In the genomic region with DNA sequence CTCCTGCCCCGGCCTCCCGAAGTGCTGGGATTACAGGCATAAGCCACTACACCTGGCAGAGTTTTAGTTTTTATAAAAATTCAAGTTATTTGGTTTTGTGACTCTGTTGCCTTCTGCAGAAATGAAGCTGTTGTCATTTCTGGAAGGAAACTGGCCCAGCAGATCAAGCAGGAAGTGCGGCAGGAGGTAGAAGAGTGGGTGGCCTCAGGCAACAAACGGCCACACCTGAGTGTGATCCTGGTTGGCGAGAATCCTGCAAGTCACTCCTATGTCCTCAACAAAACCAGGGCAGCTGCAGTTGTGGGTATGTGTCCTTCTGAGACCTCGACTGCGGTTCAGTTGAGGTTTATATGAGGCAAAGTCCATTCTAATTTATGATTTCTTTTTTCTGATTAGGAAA, we compare ENCODE assay signal across 8 cellular contexts.
DNase-seq lines count a peak whose midpoint lies in the region; ATAC-seq and TF ChIP-seq lines count a peak whose summit lies in the region.

No MANE protein-coding gene starts in this region.

- peak overlapping the region; percentile 45 to 84 (median 65); a peak in 21 of 22 replicates for H3K27ac ChIP-seq in BLaER1 treated with 17β-estradiol and CSF1 and Interleukin-3, amounts not matched to agents 10 nM and 100 nM
- peak overlapping the region; percentile 45 for H3K27ac ChIP-seq in WERI-Rb-1

- peak; percentile 53 for ATAC-seq in GM21529 (IDR thresholded peaks at IDR 0.05; ENCODE audit: unreplicated experiment)
- ATAC-seq in GM21723 (IDR thresholded peaks at IDR 0.05; ENCODE audit: unreplicated experiment): no peak
- ATAC-seq in GM18867 (IDR thresholded peaks at IDR 0.05; ENCODE audit: unreplicated experiment): no peak

- no peaks in the 10 kb centered on the region for H3K9me3 ChIP-seq in BLaER1 treated with 17β-estradiol and CSF1 and Interleukin-3, amounts not matched to agents 10 nM and 100 nM (replicated peaks in 1 of 11)
- H3K9me3 ChIP-seq in WERI-Rb-1 (ENCODE audit: severe bottlenecking): no peaks in the 10 kb centered on the region

- peaks cover 45 to 71% (median 55%) of the 10 kb centered on the region in 10 experiments for H3K4me1 ChIP-seq in BLaER1 treated with 17β-estradiol and CSF1 and Interleukin-3, amounts not matched to agents 10 nM and 100 nM

- peak overlapping the region; percentile 50 to 93 (median 75) for H3K4me2 ChIP-seq in BLaER1 treated with 17β-estradiol and CSF1 and Interleukin-3, amounts not matched to agents 10 nM and 100 nM

- TF ChIP-seq CTCF in WERI-Rb-1 (IDR thresholded peaks at IDR 0.05; ENCODE audit: low read depth, low read length): no peak

- peak overlapping the region; percentile 20 to 73 (median 58); a peak in 17 of 22 replicates for H3K9ac ChIP-seq in BLaER1 treated with 17β-estradiol and CSF1 and Interleukin-3, amounts not matched to agents 10 nM and 100 nM

- H3K4me3 ChIP-seq in BLaER1 treated with 17β-estradiol and CSF1 and Interleukin-3, amounts not matched to agents 10 nM and 100 nM: peak overlapping the region in 4 of 10 experiments; percentile 6 to 31 (median 12); a peak in 4 of 20 replicates
- H3K4me3 ChIP-seq in WERI-Rb-1 (ENCODE audit: low read depth, low read length): no peak overlapping the region

- H3K36me3 ChIP-seq in BLaER1 treated with 17β-estradiol and CSF1 and Interleukin-3, amounts not matched to agents 10 nM and 100 nM: peaks cover 74 to 100% (median 96%) of the 10 kb centered on the region in 11 experiments
- H3K36me3 ChIP-seq in WERI-Rb-1: peaks cover 83% of the 10 kb centered on the region

- DNase-seq in WERI-Rb-1 (peak; percentile 64), iris pigment epithelial cell (ENCODE audit: low read depth) (peak; percentile 11), NCI-H345 treated with DMSO at 0.1 percent for 48 hours (lab: John Stamatoyannopoulos, UW; ENCODE audit: unreplicated experiment) (no peak), NCI-H82 treated with DMSO at 0.1 percent for 48 hours (lab: John Stamatoyannopoulos, UW; ENCODE audit: unreplicated experiment) (no peak)

- H3K27me3 ChIP-seq in BLaER1 treated with 17β-estradiol and CSF1 and Interleukin-3, amounts not matched to agents 10 nM and 100 nM: no peaks in the 10 kb centered on the region
- H3K27me3 ChIP-seq in WERI-Rb-1 (ENCODE audit: insufficient read depth, low read depth, severe bottlenecking): no peaks in the 10 kb centered on the region

- peaks cover 77 to 100% (median 96%) of the 10 kb centered on the region in 11 experiments for H4K20me1 ChIP-seq in BLaER1 treated with 17β-estradiol and CSF1 and Interleukin-3, amounts not matched to agents 10 nM and 100 nM

Comparison
In these comparisons a context has a peak if more than half of its experiments do, and no peak if none do; other contexts are left out.
1. DNase-seq: peak in WERI-Rb-1 (single experiment) and iris pigment epithelial cell (single experiment); none in NCI-H345 treated with DMSO at 0.1 percent for 48 hours (single experiment) and NCI-H82 treated with DMSO at 0.1 percent for 48 hours (single experiment).